Comparison of ENCODE assay signal across 8 cellular contexts in the genomic region with DNA sequence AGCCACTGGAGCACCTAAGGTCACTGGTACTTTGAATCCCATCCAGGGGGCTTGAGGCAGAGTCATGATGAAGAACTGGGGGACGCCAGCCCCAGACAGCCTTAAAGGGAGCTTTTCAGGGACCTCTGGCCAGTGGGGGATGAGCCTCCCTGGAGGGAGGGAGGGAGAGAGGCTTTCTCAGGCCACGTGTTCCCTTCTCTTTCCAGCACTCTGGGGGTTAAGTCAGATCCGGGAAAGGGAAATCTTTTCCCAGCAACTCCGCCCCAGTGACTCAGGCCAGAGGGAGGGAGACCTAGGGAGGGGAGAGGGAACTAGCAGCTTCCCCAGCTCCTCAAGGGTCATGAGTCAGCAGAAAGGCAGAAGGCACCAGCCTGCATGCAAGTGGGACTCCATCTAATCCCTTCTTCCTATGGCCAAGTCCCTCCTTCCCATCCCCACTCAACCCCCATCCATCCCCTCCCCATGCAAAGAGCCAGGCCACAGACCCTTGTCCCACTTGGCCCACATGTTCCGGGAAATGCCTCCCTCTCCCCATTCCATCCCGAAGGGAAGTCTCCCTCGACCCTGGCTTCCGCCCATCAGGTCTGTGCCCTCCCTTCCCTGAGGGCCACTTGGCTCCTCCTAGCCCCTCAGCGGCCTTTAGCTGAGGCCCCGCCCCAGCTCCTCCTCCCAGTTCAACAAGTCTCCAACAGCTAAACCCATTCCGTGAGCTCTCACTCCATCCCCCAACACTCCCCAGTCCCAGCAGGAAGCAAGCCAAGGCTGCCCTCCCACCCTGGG. TPM values are rescaled to one million over a fixed set of nuclear protein-coding genes. Genes with fewer than 3 reads are reported as not detected.
A peak's percentile ranks its signal among the peaks of the same experiment; 100 is the strongest.
DNase-seq lines count a peak whose midpoint lies in the region; ATAC-seq and TF ChIP-seq lines count a peak whose summit lies in the region.

No MANE protein-coding gene starts in this region.

- H3K4me1 Mint-ChIP-seq in naive thymus-derived CD8-positive, alpha-beta T cell, result peaks cover 35 to 52% (median 48%) of the 10 kb centered on the region in 4 donors

- no peak overlapping the region for H3K4me3 Mint-ChIP-seq in naive thymus-derived CD8-positive, alpha-beta T cell

- H2AFZ ChIP-seq in OCI-LY7 (ENCODE audit: low read length), result peak overlapping the region; percentile 16; the same call in 1 of the 2 replicates

- intact Hi-C loops in OCI-LY7 (cut with micrococcal nuclease; ENCODE audit: unreplicated experiment), result loop anchor here (5.0 kb wide), 2 partner anchors 131 to 196 kb away; a partner anchor contains a TSS

- no peaks in the 10 kb centered on the region for H3K27me3 ChIP-seq in thoracic aorta (replicated peaks; ENCODE audit: insufficient read depth)

- H3K36me3 ChIP-seq in OCI-LY7 (ENCODE audit: insufficient read depth, low read length), result peaks cover 37% of the 10 kb centered on the region
- H3K36me3 ChIP-seq in thoracic aorta, result peaks cover 28% of the 10 kb centered on the region

- BruUV-seq in OCI-LY7 (replicated peaks; lab: Mats Ljungman, UMichigan), result no TSS peak

- H3K79me2 ChIP-seq in OCI-LY7 (ENCODE audit: insufficient read depth, low read depth, low read length), result peaks cover 54% of the 10 kb centered on the region; the same call in 1 of the 2 replicates

- H3K4me3 ChIP-seq in OCI-LY7 (ENCODE audit: low read depth, low read length, poor library complexity, severe bottlenecking) (peak overlapping the region; percentile 53), fibroblast of villous mesenchyme (ENCODE audit: low read depth, low read length) (peak overlapping the region; percentile 94), thoracic aorta (peak overlapping the region; percentile 89)

- H3K27me3 Mint-ChIP-seq in naive thymus-derived CD8-positive, alpha-beta T cell, result peaks cover 0 to 2% (median 0%) of the 10 kb centered on the region in 5 donors

- H3K36me3 Mint-ChIP-seq in naive thymus-derived CD8-positive, alpha-beta T cell, result peaks cover 0 to 37% (median 14%) of the 10 kb centered on the region in 3 donors

- no peaks in the 10 kb centered on the region for H3K9me3 Mint-ChIP-seq in naive thymus-derived CD8-positive, alpha-beta T cell

- peak; percentile 42 for ATAC-seq in HG03354 (IDR thresholded peaks at IDR 0.05; ENCODE audit: poor library complexity, severe bottlenecking, unreplicated experiment)
- ATAC-seq in naive thymus-derived CD8-positive, alpha-beta T cell, result peak; percentile 18 to 21
- ATAC-seq in thoracic aorta (ENCODE audit: insufficient number of reproducible peaks, low FRiP score, low read depth), result peak; percentile 93
- ATAC-seq in GM21717 (IDR thresholded peaks at IDR 0.05; ENCODE audit: unreplicated experiment), result no peak

- H3K27ac Mint-ChIP-seq in naive thymus-derived CD8-positive, alpha-beta T cell, result peak overlapping the region in 1 of 10 donors; percentile 81

- no peaks in the 10 kb centered on the region for H4K20me1 ChIP-seq in OCI-LY7 (ENCODE audit: insufficient read depth, low read length)

- peak overlapping the region; percentile 81 for H3K4me2 ChIP-seq in OCI-LY7 (ENCODE audit: low read length)

- TF ChIP-seq CTCF in OCI-LY7 (conservative IDR thresholded peaks at IDR 0.05; ENCODE audit: low read length) (no peak), fibroblast of villous mesenchyme (IDR thresholded peaks at IDR 0.05; ENCODE audit: insufficient read depth, low read depth, low read length) (no peak), thoracic aorta (IDR thresholded peaks at IDR 0.05) (no peak)

- POLR2A ChIA-PET in OCI-LY7 (lab: Charles Lee), result interaction anchor here (0.6 to 4.0 kb wide), 6 partner anchors 8 to 125 kb away, joined by 3 to 55 read pairs (median 3); no protein-coding TSS in a partner anchor
- POLR2A ChIA-PET in naive thymus-derived CD8-positive, alpha-beta T cell (lab: Charles Lee), result interaction anchor here (0.6 to 17.3 kb wide), 21 partner anchors 10 to 353 kb away, joined by 3 to 358 read pairs (median 8); a partner anchor contains a TSS

- H3K27ac ChIP-seq in OCI-LY7 (ENCODE audit: low read depth, low read length, poor library complexity, severe bottlenecking), result peak overlapping the region; percentile 80
- H3K27ac ChIP-seq in thoracic aorta, result peak overlapping the region; percentile 98 to 99

- H3K9me3 ChIP-seq in OCI-LY7 (ENCODE audit: low read length) (no peaks in the 10 kb centered on the region), thoracic aorta (no peaks in the 10 kb centered on the region)

- CTCF ChIA-PET in OCI-LY7 (lab: Charles Lee; ENCODE audit: unreplicated experiment), result interaction anchor here (0.8 kb wide), 1 partner anchor 32 kb away, joined by 3 read pairs; no protein-coding TSS in a partner anchor

- DNase-seq in DMS 273 treated with DMSO at 0.1 percent for 48 hours (lab: John Stamatoyannopoulos, UW) (peak; percentile 88), OCI-LY7 (ENCODE audit: low spot score) (no peak), activated gamma-delta T cell treated with Interleukin-2 at 50 U/mL for 16 hours (peak; percentile 59), fibroblast of villous mesenchyme (ENCODE audit: low read depth) (peak; percentile 100), thoracic aorta (ENCODE audit: low spot score) (peak; percentile 91)
- peak in 6 of 10 donors; percentile 19 to 46 (median 33) for DNase-seq in naive thymus-derived CD8-positive, alpha-beta T cell

- peaks cover 66% of the 10 kb centered on the region for H3K4me1 ChIP-seq in OCI-LY7 (ENCODE audit: insufficient read depth, low read length, poor library complexity, severe bottlenecking)
- peaks cover 37 to 69% of the 10 kb centered on the region in 2 donors for H3K4me1 ChIP-seq in thoracic aorta (ENCODE audit: control insufficient read depth in 1 of 2, low read depth in 2 of 2)

- no peaks in the 10 kb centered on the region for H3K9me2 ChIP-seq in OCI-LY7 (ENCODE audit: insufficient read depth, low read length)

RNA-seq across cellular contexts. Expression of a gene that starts 5.6 kb away (rescaled TPM):
- 23.4 and 37.3 TPM in 2 replicates for total RNA-seq in OCI-LY7 (2014; rRNA removed; shearing (Covaris generic))
- total RNA-seq in OCI-LY7 (2022) (50.9 and 55.7 TPM in 2 replicates), fibroblast of villous mesenchyme (125 and 174 TPM in 2 replicates), thoracic aorta (100 to 1,000 TPM; 311 to 384 TPM)
- total RNA-seq in naive thymus-derived CD8-positive, alpha-beta T cell, result 10 to 100 TPM; 91.7 to 97.6 TPM
- polyA plus RNA-seq in naive thymus-derived CD8-positive, alpha-beta T cell, result 10 to 100 TPM; 19.5 to 43.7 (median 31.1) TPM

RNA-seq across cellular contexts. Expression of a gene that starts 25.8 kb away (rescaled TPM):
- total RNA-seq in OCI-LY7 (2014; rRNA removed; shearing (Covaris generic)), result not detected in 2 replicates
- total RNA-seq in OCI-LY7 (2022) (not detected in 2 replicates), fibroblast of villous mesenchyme (under 0.01 TPM in 1 of 2 replicates, not detected in the other), thoracic aorta (under 1 TPM in 1 of 2 donors, not detected in 1; 0.78 TPM)
- not detected for total RNA-seq in naive thymus-derived CD8-positive, alpha-beta T cell
- under 1 TPM; 0.14 to 0.17 (median 0.15) TPM for polyA plus RNA-seq in naive thymus-derived CD8-positive, alpha-beta T cell

RNA-seq across cellular contexts. Expression of a gene that starts 39.1 kb away (rescaled TPM):
- total RNA-seq in OCI-LY7 (2014; rRNA removed; shearing (Covaris generic)), result 0.35 and 0.51 TPM in 2 replicates
- total RNA-seq in OCI-LY7 (2022) (1.0 and 1.3 TPM in 2 replicates), fibroblast of villous mesenchyme (under 0.01 and 0.32 TPM in 2 replicates), thoracic aorta (10 to 100 TPM; 16.4 to 33.5 TPM)
- total RNA-seq in naive thymus-derived CD8-positive, alpha-beta T cell, result 1 to 10 TPM; 4.0 to 4.7 TPM
- polyA plus RNA-seq in naive thymus-derived CD8-positive, alpha-beta T cell, result under 1 TPM; 0.06 to 0.65 (median 0.23) TPM

RNA-seq across cellular contexts. Expression of a gene that starts 47.7 kb away (rescaled TPM):
- not detected in 2 replicates for total RNA-seq in OCI-LY7 (2014; rRNA removed; shearing (Covaris generic))
- not detected in 2 replicates for total RNA-seq in OCI-LY7 (2022)
- total RNA-seq in fibroblast of villous mesenchyme, result 61.3 and 69.6 TPM in 2 replicates
- under 1 TPM; 0.91 to 0.93 TPM for total RNA-seq in naive thymus-derived CD8-positive, alpha-beta T cell
- polyA plus RNA-seq in naive thymus-derived CD8-positive, alpha-beta T cell, result under 1 TPM in 1 of 3 donors, not detected in 2; 0.23 TPM
- 100 to 1,000 TPM; 176 to 217 TPM for total RNA-seq in thoracic aorta
